14 cellular contexts compared by ENCODE assay signal in the genomic region with DNA sequence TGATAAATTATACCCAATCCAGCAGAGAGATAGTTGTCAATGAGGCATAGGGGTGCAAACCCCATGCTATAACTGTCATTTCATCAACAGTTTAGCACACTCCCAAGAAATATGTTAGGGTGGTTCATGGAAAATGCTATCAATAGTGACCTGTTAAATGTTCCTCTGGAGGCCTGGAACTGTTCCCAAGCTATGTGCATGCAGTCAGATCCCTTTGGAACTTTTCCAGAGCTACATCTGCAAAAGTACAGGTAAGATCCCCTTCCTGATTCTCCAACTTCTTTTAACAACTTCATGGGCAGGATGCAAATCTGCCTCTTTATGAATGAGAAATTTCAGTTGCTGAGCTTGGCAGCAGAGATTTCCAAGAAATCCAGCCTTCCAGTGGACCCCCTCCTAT.
"Had no signal": no experiment of that assay in that cellular context is flagged by ENCODE, and none has a peak within 500 bp of the region (broad histone marks: within the 10 kb centered on the region; RNA-seq: fewer than 3 reads in every experiment).

No MANE protein-coding gene starts in this region.

- H3K27me3 ChIP-seq: sigmoid colon, testis had no signal

- H3K9me3 ChIP-seq: lower lobe of right lung, sigmoid colon, testis had no signal

- ATAC-seq: activated CD4-positive, CD25-positive, alpha-beta regulatory T cell treated with anti-CD3 and anti-CD28 coated beads, Interleukin-2, amount 50 U/mL, for 24 hours; stimulated activated naive CD8-positive, alpha-beta T cell treated with anti-CD3 and anti-CD28 coated beads, Interleukin-15, amount 100 ng/mL, for 72 hours had no signal

- H3K4me1 Mint-ChIP-seq: immature natural killer cell had no signal

- H3K27ac Mint-ChIP-seq: immature natural killer cell; nephron; stimulated activated naive CD8-positive, alpha-beta T cell treated with anti-CD3 and anti-CD28 coated beads, Interleukin-15, amount 100 ng/mL, for 72 hours had no signal

- H3K27ac ChIP-seq: epithelial cell of prostate, lower lobe of right lung, testis had no signal

- H3K4me3 Mint-ChIP-seq: immature natural killer cell; nephron; stimulated activated naive CD8-positive, alpha-beta T cell treated with anti-CD3 and anti-CD28 coated beads, Interleukin-15, amount 100 ng/mL, for 72 hours had no signal

- H3K36me3 Mint-ChIP-seq: immature natural killer cell had no signal

- DNase-seq: activated CD4-positive, alpha-beta T cell treated with anti-CD3 and anti-CD28 coated beads, Interleukin-2, amount 50 U/mL, for 1 hour; activated naive CD4-positive, alpha-beta T cell; activated T-cell treated with anti-CD3 and anti-CD28 coated beads for 4 hours; anterior cingulate cortex; immature natural killer cell; lower lobe of right lung; sigmoid colon; stimulated activated CD4-positive, alpha-beta T cell treated with anti-CD3 and anti-CD28 coated beads, Interleukin-1b, Interleukin-23, amount 100 ng/mL, for 48 hours; stimulated activated naive CD8-positive, alpha-beta T cell treated with anti-CD3 and anti-CD28 coated beads, Interleukin-15, amount 100 ng/mL, for 72 hours; T-helper 9 cell; testis had no signal

- H3K4me3 ChIP-seq: lower lobe of right lung, sigmoid colon, testis had no signal

- H3K36me3 ChIP-seq: lower lobe of right lung, sigmoid colon had no signal

- H3K9me3 Mint-ChIP-seq: immature natural killer cell; nephron; stimulated activated naive CD8-positive, alpha-beta T cell treated with anti-CD3 and anti-CD28 coated beads, Interleukin-15, amount 100 ng/mL, for 72 hours had no signal
